In genomic region chr22:46110215-46110614, GRCh38 we compare ENCODE assay signal across 9 cellular contexts. TPM values are rescaled to one million over a fixed set of nuclear protein-coding genes. Genes with fewer than 3 reads are reported as not detected.
DNase-seq lines count a peak whose midpoint lies in the region; ATAC-seq and TF ChIP-seq lines count a peak whose summit lies in the region.
"Had no signal": no experiment of that assay in that cellular context is flagged by ENCODE, and none has a peak within 500 bp of the region (broad histone marks: within the 10 kb centered on the region; RNA-seq: fewer than 3 reads in every experiment).

No MANE protein-coding gene starts in this region.

- no peaks in the 10 kb centered on the region for H3K79me2 ChIP-seq in Karpas-422 (ENCODE audit: low read length)

- H3K9ac ChIP-seq in BLaER1 treated with 17β-estradiol and CSF1 and Interleukin-3, amounts not matched to agents 10 nM and 100 nM: peak overlapping the region in 1 of 11 experiments; percentile 3; a peak in 1 of 22 replicates
- H3K9ac ChIP-seq in Karpas-422 (ENCODE audit: low read length): no peak overlapping the region

- H3K36me3 ChIP-seq in BLaER1 treated with 17β-estradiol and CSF1 and Interleukin-3, amounts not matched to agents 10 nM and 100 nM: peaks cover 0 to 44% (median 0%) of the 10 kb centered on the region in 11 experiments; a peak in 5 of 22 replicates
- H3K36me3 ChIP-seq in Karpas-422 (ENCODE audit: insufficient read depth, low read length) (no peaks in the 10 kb centered on the region), ovary (no peaks in the 10 kb centered on the region)

- peak overlapping the region in 6 of 11 experiments; percentile 2 to 34 (median 14); a peak in 5 of 22 replicates for H3K4me2 ChIP-seq in BLaER1 treated with 17β-estradiol and CSF1 and Interleukin-3, amounts not matched to agents 10 nM and 100 nM
- H3K4me2 ChIP-seq in Karpas-422 (ENCODE audit: low read depth, low read length, poor library complexity, severe bottlenecking): no peak overlapping the region

- no peaks in the 10 kb centered on the region for H3K4me1 Mint-ChIP-seq in glutamatergic neuron (ENCODE audit: low read depth, unreplicated experiment)

- H3K9me3 Mint-ChIP-seq in glutamatergic neuron (ENCODE audit: unreplicated experiment): peaks cover 2% of the 10 kb centered on the region
- H3K9me3 Mint-ChIP-seq: naive B cell had no signal

- H3K9me2 ChIP-seq in Karpas-422 (replicated peaks; ENCODE audit: insufficient read depth, low read length): no peaks in the 10 kb centered on the region

- DNase-seq in Karpas-422: peak; percentile 72
- peak in 3 of 5 donors; percentile 65 to 72 (median 67) for DNase-seq in ovary
- no peak for DNase-seq in NCI-H226
- DNase-seq in NCI-H2107 (lab: John Stamatoyannopoulos, UW): no peak
- no peak for DNase-seq in glutamatergic neuron
- DNase-seq: naive B cell had no signal

- no peaks in the 10 kb centered on the region for H3K36me3 Mint-ChIP-seq in glutamatergic neuron (ENCODE audit: unreplicated experiment)
- H3K36me3 Mint-ChIP-seq: naive B cell had no signal

- intact Hi-C loops in ovary (cut with DNase I): no loop called here

- no peaks in the 10 kb centered on the region for H3K9me3 ChIP-seq in BLaER1 treated with 17β-estradiol and CSF1 and Interleukin-3, amounts not matched to agents 10 nM and 100 nM (replicated peaks in 1 of 11)
- H3K9me3 ChIP-seq in Karpas-422 (ENCODE audit: low read length) (no peaks in the 10 kb centered on the region), ovary (no peaks in the 10 kb centered on the region)

- no peak overlapping the region for H3K27ac ChIP-seq in BLaER1 treated with 17β-estradiol and CSF1 and Interleukin-3, amounts not matched to agents 10 nM and 100 nM
- H3K27ac ChIP-seq in Karpas-422 (ENCODE audit: low read length) (no peak overlapping the region), cingulate gyrus (ENCODE audit: low read depth, low read length) (peak overlapping the region; percentile 69), ovary (peak overlapping the region; percentile 62 to 67)

- TF ChIP-seq CTCF in ovary (IDR thresholded peaks at IDR 0.05) (no peak), glutamatergic neuron (IDR thresholded peaks at IDR 0.05; ENCODE audit: partially characterized antibody, unreplicated experiment) (no peak)

- no peak for TF ChIP-seq POLR2A in ovary (IDR thresholded peaks at IDR 0.05)

- 43 to 52% (median 52%) methylated on average over 7 to 9 of the region's 9 CpGs for WGBS in ovary, 3 donors

- no peak overlapping the region for H3K4me3 ChIP-seq in BLaER1 treated with 17β-estradiol and CSF1 and Interleukin-3, amounts not matched to agents 10 nM and 100 nM
- no peak overlapping the region for H3K4me3 ChIP-seq in Karpas-422 (ENCODE audit: low read length)
- no peak overlapping the region for H3K4me3 ChIP-seq in ovary

- no peak for TF ChIP-seq EP300 in ovary (IDR thresholded peaks at IDR 0.05)

- ATAC-seq in GM21576 (IDR thresholded peaks at IDR 0.05; ENCODE audit: unreplicated experiment): no peak

- H3K27ac Mint-ChIP-seq in glutamatergic neuron (ENCODE audit: unreplicated experiment): no peak overlapping the region

- no peak overlapping the region for H3K4me3 Mint-ChIP-seq in glutamatergic neuron (ENCODE audit: unreplicated experiment)
- H3K4me3 Mint-ChIP-seq: naive B cell had no signal

- H2AFZ ChIP-seq in Karpas-422 (ENCODE audit: low read length): no peak overlapping the region

- H3K27me3 Mint-ChIP-seq in glutamatergic neuron (ENCODE audit: unreplicated experiment): peaks cover 3% of the 10 kb centered on the region
- H3K27me3 Mint-ChIP-seq: naive B cell had no signal

- peaks cover 5 to 55% (median 34%) of the 10 kb centered on the region in 10 experiments; a peak in 17 of 20 replicates for H3K4me1 ChIP-seq in BLaER1 treated with 17β-estradiol and CSF1 and Interleukin-3, amounts not matched to agents 10 nM and 100 nM
- H3K4me1 ChIP-seq in Karpas-422 (ENCODE audit: low read length): no peaks in the 10 kb centered on the region
- peaks cover 60% of the 10 kb centered on the region for H3K4me1 ChIP-seq in ovary (ENCODE audit: insufficient read depth)

- peaks cover 0 to 78% (median 7%) of the 10 kb centered on the region in 11 experiments; a peak in 8 of 22 replicates for H4K20me1 ChIP-seq in BLaER1 treated with 17β-estradiol and CSF1 and Interleukin-3, amounts not matched to agents 10 nM and 100 nM
- H4K20me1 ChIP-seq in Karpas-422 (ENCODE audit: insufficient read depth, low read depth, low read length): no peaks in the 10 kb centered on the region

- H3K27me3 ChIP-seq in BLaER1 treated with 17β-estradiol and CSF1 and Interleukin-3, amounts not matched to agents 10 nM and 100 nM: peaks cover 0 to 7% (median 0%) of the 10 kb centered on the region in 11 experiments; a peak in 1 of 22 replicates
- no peaks in the 10 kb centered on the region for H3K27me3 ChIP-seq in Karpas-422 (ENCODE audit: low read length)
- H3K27me3 ChIP-seq in ovary: no peaks in the 10 kb centered on the region

RNA-seq across cellular contexts. Expression of gene PPARA, which starts 40.1 kb away (rescaled TPM):
- 18.3 and 23.5 TPM in 2 replicates for total RNA-seq in Karpas-422 (2014; rRNA removed; shearing (Covaris generic); ENCODE audit: low replicate concordance)
- total RNA-seq in ovary: 10 to 100 TPM in 6 of 7 donors, 1 to 10 TPM in 1; 9.7 to 41.0 (median 34.0) TPM
- polyA plus RNA-seq in ovary: 10 to 100 TPM; 12.8 to 16.0 TPM
- 1.8 TPM for total RNA-seq in glutamatergic neuron (ENCODE audit: unreplicated experiment)

Comparison
In these comparisons a context has a peak if more than half of its experiments do, and no peak if none do; other contexts are left out.
1. H3K27ac ChIP-seq: peak in cingulate gyrus (single experiment) and ovary (2 of 2); none in BLaER1 treated with 17β-estradiol and CSF1 and Interleukin-3, amounts not matched to agents 10 nM and 100 nM (0 of 11) and Karpas-422 (single experiment).
2. DNase-seq: peak in Karpas-422 (single experiment) and ovary (3 of 5); none in NCI-H226 (single experiment), NCI-H2107 (single experiment) and glutamatergic neuron (single experiment).